Comparison of ENCODE assay signal across 2 cellular contexts in the genomic region with DNA sequence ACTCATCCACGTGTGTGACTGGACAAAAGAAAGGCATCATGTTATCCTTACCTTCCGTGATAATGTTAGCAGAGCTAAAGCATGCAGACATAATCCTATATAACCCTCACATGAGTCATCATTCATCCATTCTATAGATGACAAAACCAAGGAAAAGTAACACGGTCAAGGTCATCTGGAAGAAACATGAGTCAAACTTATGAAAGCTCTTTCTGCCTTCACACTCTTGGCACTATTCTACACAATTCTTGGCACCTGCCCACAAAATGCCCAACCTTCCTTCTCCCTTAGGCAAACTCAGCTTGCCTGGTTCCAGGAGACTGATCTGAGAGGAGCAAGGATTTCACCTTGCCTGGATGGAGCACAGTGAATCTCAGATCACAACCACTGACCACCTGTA.
TF ChIP-seq lines count a peak whose summit lies in the region.

No MANE protein-coding gene starts in this region.

TF ChIP-seq in GM23338, 12 proteins besides CTCF, POLR2A, EP300 and RAD21 (continued from another document):
- TF ChIP-seq, protein P1, sequence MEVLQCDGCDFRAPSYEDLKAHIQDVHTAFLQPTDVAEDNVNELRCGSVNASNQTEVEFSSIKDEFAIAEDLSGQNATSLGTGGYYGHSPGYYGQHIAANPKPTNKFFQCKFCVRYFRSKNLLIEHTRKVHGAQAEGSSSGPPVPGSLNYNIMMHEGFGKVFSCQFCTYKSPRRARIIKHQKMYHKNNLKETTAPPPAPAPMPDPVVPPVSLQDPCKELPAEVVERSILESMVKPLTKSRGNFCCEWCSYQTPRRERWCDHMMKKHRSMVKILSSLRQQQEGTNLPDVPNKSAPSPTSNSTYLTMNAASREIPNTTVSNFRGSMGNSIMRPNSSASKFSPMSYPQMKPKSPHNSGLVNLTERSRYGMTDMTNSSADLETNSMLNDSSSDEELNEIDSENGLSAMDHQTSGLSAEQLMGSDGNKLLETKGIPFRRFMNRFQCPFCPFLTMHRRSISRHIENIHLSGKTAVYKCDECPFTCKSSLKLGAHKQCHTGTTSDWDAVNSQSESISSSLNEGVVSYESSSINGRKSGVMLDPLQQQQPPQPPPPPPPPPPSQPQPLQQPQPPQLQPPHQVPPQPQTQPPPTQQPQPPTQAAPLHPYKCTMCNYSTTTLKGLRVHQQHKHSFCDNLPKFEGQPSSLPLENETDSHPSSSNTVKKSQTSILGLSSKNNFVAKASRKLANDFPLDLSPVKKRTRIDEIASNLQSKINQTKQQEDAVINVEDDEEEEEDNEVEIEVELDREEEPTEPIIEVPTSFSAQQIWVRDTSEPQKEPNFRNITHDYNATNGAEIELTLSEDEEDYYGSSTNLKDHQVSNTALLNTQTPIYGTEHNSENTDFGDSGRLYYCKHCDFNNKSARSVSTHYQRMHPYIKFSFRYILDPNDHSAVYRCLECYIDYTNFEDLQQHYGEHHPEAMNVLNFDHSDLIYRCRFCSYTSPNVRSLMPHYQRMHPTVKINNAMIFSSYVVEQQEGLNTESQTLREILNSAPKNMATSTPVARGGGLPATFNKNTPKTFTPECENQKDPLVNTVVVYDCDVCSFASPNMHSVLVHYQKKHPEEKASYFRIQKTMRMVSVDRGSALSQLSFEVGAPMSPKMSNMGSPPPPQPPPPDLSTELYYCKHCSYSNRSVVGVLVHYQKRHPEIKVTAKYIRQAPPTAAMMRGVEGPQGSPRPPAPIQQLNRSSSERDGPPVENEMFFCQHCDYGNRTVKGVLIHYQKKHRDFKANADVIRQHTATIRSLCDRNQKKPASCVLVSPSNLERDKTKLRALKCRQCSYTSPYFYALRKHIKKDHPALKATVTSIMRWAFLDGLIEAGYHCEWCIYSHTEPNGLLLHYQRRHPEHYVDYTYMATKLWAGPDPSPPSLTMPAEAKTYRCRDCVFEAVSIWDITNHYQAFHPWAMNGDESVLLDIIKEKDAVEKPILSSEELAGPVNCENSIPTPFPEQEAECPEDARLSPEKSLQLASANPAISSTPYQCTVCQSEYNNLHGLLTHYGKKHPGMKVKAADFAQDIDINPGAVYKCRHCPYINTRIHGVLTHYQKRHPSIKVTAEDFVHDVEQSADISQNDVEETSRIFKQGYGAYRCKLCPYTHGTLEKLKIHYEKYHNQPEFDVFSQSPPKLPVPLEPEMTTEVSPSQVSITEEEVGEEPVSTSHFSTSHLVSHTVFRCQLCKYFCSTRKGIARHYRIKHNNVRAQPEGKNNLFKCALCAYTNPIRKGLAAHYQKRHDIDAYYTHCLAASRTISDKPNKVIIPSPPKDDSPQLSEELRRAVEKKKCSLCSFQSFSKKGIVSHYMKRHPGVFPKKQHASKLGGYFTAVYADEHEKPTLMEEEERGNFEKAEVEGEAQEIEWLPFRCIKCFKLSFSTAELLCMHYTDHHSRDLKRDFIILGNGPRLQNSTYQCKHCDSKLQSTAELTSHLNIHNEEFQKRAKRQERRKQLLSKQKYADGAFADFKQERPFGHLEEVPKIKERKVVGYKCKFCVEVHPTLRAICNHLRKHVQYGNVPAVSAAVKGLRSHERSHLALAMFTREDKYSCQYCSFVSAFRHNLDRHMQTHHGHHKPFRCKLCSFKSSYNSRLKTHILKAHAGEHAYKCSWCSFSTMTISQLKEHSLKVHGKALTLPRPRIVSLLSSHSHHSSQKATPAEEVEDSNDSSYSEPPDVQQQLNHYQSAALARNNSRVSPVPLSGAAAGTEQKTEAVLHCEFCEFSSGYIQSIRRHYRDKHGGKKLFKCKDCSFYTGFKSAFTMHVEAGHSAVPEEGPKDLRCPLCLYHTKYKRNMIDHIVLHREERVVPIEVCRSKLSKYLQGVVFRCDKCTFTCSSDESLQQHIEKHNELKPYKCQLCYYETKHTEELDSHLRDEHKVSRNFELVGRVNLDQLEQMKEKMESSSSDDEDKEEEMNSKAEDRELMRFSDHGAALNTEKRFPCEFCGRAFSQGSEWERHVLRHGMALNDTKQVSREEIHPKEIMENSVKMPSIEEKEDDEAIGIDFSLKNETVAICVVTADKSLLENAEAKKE (CRISPR knock-in tag; IDR thresholded peaks at IDR 0.05), result no peak
- no peak for TF ChIP-seq ZNF331 (CRISPR knock-in tag; IDR thresholded peaks at IDR 0.05; ENCODE audit: low read depth)

TF ChIP-seq in WTC11, 78 proteins besides CTCF, POLR2A, EP300 and RAD21:
- TF ChIP-seq, protein P2, sequence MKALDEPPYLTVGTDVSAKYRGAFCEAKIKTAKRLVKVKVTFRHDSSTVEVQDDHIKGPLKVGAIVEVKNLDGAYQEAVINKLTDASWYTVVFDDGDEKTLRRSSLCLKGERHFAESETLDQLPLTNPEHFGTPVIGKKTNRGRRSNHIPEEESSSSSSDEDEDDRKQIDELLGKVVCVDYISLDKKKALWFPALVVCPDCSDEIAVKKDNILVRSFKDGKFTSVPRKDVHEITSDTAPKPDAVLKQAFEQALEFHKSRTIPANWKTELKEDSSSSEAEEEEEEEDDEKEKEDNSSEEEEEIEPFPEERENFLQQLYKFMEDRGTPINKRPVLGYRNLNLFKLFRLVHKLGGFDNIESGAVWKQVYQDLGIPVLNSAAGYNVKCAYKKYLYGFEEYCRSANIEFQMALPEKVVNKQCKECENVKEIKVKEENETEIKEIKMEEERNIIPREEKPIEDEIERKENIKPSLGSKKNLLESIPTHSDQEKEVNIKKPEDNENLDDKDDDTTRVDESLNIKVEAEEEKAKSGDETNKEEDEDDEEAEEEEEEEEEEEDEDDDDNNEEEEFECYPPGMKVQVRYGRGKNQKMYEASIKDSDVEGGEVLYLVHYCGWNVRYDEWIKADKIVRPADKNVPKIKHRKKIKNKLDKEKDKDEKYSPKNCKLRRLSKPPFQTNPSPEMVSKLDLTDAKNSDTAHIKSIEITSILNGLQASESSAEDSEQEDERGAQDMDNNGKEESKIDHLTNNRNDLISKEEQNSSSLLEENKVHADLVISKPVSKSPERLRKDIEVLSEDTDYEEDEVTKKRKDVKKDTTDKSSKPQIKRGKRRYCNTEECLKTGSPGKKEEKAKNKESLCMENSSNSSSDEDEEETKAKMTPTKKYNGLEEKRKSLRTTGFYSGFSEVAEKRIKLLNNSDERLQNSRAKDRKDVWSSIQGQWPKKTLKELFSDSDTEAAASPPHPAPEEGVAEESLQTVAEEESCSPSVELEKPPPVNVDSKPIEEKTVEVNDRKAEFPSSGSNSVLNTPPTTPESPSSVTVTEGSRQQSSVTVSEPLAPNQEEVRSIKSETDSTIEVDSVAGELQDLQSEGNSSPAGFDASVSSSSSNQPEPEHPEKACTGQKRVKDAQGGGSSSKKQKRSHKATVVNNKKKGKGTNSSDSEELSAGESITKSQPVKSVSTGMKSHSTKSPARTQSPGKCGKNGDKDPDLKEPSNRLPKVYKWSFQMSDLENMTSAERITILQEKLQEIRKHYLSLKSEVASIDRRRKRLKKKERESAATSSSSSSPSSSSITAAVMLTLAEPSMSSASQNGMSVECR (CRISPR knock-in tag; IDR thresholded peaks at IDR 0.05; ENCODE audit: borderline replicate concordance), result no peak
- TF ChIP-seq, protein P3, sequence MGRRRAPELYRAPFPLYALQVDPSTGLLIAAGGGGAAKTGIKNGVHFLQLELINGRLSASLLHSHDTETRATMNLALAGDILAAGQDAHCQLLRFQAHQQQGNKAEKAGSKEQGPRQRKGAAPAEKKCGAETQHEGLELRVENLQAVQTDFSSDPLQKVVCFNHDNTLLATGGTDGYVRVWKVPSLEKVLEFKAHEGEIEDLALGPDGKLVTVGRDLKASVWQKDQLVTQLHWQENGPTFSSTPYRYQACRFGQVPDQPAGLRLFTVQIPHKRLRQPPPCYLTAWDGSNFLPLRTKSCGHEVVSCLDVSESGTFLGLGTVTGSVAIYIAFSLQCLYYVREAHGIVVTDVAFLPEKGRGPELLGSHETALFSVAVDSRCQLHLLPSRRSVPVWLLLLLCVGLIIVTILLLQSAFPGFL (CRISPR knock-in tag; IDR thresholded peaks at IDR 0.05; ENCODE audit: borderline replicate concordance), result no peak
- TF ChIP-seq TEAD4 (CRISPR knock-in tag; IDR thresholded peaks at IDR 0.05), result no peak
- TF ChIP-seq IRF2 (CRISPR knock-in tag; IDR thresholded peaks at IDR 0.05; ENCODE audit: borderline replicate concordance, low read depth), result no peak
- TF ChIP-seq, protein P4, sequence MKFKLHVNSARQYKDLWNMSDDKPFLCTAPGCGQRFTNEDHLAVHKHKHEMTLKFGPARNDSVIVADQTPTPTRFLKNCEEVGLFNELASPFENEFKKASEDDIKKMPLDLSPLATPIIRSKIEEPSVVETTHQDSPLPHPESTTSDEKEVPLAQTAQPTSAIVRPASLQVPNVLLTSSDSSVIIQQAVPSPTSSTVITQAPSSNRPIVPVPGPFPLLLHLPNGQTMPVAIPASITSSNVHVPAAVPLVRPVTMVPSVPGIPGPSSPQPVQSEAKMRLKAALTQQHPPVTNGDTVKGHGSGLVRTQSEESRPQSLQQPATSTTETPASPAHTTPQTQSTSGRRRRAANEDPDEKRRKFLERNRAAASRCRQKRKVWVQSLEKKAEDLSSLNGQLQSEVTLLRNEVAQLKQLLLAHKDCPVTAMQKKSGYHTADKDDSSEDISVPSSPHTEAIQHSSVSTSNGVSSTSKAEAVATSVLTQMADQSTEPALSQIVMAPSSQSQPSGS (CRISPR knock-in tag; IDR thresholded peaks at IDR 0.05; ENCODE audit: borderline replicate concordance, low read depth), result no peak
- TF ChIP-seq, protein P5, sequence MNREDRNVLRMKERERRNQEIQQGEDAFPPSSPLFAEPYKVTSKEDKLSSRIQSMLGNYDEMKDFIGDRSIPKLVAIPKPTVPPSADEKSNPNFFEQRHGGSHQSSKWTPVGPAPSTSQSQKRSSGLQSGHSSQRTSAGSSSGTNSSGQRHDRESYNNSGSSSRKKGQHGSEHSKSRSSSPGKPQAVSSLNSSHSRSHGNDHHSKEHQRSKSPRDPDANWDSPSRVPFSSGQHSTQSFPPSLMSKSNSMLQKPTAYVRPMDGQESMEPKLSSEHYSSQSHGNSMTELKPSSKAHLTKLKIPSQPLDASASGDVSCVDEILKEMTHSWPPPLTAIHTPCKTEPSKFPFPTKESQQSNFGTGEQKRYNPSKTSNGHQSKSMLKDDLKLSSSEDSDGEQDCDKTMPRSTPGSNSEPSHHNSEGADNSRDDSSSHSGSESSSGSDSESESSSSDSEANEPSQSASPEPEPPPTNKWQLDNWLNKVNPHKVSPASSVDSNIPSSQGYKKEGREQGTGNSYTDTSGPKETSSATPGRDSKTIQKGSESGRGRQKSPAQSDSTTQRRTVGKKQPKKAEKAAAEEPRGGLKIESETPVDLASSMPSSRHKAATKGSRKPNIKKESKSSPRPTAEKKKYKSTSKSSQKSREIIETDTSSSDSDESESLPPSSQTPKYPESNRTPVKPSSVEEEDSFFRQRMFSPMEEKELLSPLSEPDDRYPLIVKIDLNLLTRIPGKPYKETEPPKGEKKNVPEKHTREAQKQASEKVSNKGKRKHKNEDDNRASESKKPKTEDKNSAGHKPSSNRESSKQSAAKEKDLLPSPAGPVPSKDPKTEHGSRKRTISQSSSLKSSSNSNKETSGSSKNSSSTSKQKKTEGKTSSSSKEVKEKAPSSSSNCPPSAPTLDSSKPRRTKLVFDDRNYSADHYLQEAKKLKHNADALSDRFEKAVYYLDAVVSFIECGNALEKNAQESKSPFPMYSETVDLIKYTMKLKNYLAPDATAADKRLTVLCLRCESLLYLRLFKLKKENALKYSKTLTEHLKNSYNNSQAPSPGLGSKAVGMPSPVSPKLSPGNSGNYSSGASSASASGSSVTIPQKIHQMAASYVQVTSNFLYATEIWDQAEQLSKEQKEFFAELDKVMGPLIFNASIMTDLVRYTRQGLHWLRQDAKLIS (CRISPR knock-in tag; IDR thresholded peaks at IDR 0.05; ENCODE audit: borderline replicate concordance), result no peak
- no peak for TF ChIP-seq PRRX2 (CRISPR knock-in tag; IDR thresholded peaks at IDR 0.05)
- TF ChIP-seq, protein P6, sequence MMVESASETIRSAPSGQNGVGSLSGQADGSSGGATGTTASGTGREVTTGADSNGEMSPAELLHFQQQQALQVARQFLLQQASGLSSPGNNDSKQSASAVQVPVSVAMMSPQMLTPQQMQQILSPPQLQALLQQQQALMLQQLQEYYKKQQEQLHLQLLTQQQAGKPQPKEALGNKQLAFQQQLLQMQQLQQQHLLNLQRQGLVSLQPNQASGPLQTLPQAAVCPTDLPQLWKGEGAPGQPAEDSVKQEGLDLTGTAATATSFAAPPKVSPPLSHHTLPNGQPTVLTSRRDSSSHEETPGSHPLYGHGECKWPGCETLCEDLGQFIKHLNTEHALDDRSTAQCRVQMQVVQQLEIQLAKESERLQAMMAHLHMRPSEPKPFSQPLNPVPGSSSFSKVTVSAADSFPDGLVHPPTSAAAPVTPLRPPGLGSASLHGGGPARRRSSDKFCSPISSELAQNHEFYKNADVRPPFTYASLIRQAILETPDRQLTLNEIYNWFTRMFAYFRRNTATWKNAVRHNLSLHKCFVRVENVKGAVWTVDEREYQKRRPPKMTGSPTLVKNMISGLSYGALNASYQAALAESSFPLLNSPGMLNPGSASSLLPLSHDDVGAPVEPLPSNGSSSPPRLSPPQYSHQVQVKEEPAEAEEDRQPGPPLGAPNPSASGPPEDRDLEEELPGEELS (CRISPR knock-in tag; IDR thresholded peaks at IDR 0.05), result no peak
- TF ChIP-seq, protein P7, sequence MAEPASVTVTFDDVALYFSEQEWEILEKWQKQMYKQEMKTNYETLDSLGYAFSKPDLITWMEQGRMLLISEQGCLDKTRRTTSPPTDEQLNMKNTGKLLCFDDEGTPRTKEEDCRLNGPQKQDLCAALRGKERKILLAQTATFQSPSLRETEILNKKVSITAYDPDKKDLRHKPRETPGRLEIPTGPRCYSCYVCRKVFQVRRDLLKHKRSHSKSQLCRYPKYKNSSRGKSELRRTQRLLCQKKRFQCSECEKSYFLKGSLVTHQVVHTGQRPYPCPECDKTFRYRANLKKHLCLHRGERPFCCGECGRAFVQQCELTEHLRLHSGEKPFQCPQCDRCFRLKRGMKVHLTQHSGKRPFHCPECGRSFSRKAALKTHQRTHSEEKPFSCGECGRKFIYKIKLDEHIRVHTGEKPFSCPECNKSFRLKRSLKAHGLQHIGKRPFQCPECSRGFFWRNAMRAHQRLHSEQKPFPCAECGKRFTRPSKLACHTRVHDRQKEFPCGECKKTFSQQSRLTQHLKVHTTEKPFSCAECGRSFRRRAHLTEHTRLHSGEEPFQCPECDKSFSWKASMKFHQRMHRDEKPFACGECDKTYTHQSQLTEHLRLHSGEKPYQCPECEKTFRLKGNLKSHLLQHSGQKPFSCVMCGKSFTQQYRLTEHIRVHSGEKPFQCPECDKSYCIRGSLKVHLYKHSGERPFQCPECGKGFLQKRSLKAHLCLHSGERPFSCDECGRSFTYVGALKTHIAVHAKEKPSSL (CRISPR knock-in tag; conservative IDR thresholded peaks at IDR 0.05), result no peak
- TF ChIP-seq NFATC4 (CRISPR knock-in tag; IDR thresholded peaks at IDR 0.05), result no peak
- no peak for TF ChIP-seq NR2C2 (CRISPR knock-in tag; IDR thresholded peaks at IDR 0.05)
- TF ChIP-seq, protein P8, sequence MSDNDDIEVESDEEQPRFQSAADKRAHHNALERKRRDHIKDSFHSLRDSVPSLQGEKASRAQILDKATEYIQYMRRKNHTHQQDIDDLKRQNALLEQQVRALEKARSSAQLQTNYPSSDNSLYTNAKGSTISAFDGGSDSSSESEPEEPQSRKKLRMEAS (CRISPR knock-in tag; IDR thresholded peaks at IDR 0.05), result no peak
- TF ChIP-seq, protein P9, sequence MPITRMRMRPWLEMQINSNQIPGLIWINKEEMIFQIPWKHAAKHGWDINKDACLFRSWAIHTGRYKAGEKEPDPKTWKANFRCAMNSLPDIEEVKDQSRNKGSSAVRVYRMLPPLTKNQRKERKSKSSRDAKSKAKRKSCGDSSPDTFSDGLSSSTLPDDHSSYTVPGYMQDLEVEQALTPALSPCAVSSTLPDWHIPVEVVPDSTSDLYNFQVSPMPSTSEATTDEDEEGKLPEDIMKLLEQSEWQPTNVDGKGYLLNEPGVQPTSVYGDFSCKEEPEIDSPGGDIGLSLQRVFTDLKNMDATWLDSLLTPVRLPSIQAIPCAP (CRISPR knock-in tag; IDR thresholded peaks at IDR 0.05), result no peak
- no peak for TF ChIP-seq NR3C1 (CRISPR knock-in tag; conservative IDR thresholded peaks at IDR 0.05; ENCODE audit: low read depth)
- no peak for TF ChIP-seq EMX1 (CRISPR knock-in tag; IDR thresholded peaks at IDR 0.05)
- TF ChIP-seq GABPB1 (CRISPR knock-in tag; IDR thresholded peaks at IDR 0.05), result no peak
- TF ChIP-seq ZNF671 (CRISPR knock-in tag; IDR thresholded peaks at IDR 0.05), result no peak
- no peak for TF ChIP-seq FOXJ3 (CRISPR knock-in tag; IDR thresholded peaks at IDR 0.05; ENCODE audit: borderline replicate concordance)
